1 cellular context compared by ENCODE assay signal in the genomic region with DNA sequence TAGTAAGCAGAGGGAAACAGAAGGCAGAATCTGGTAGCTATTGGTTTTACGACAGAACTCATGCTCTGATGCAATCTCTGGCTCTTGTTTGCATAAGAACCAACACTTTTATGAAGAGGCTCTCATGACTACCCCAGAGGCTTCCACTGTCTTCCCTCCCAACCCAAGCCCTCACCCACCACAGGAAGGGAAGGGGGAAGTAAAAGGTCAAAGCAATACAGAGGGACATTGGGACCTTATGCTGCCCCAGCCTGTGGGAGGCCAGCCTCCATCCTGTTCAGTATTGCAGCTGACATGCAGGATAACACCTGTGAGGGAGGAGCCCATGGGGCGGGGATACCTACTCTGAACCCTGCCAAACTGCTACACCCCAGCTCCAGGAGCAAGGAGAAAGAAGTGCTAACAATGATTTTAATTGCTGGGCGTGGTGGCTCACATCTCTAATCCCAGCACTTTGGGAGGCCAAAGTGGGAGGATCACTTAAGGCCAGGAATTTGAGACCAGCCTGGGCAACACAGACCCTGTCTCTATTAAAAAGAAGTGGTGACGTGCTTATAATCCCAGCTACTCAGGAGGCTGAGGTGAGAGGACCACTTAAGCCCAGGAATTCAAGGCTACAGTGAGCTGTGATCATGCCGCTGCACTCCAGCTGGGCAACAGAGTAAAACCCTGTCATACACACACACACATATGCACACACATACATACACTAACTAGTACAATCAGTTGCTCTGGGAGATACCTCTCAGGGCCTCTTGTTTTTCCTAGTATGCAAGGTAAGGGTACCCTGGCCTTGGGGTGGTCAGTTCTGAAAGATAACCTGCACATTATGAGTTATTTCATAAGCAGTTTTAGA.
TF ChIP-seq lines count a peak whose summit lies in the region.

No MANE protein-coding gene starts in this region.

TF ChIP-seq in HepG2, 621 proteins besides CTCF, POLR2A, EP300 and RAD21 (continued from another document and continues in another):
- TF ChIP-seq, protein P1, sequence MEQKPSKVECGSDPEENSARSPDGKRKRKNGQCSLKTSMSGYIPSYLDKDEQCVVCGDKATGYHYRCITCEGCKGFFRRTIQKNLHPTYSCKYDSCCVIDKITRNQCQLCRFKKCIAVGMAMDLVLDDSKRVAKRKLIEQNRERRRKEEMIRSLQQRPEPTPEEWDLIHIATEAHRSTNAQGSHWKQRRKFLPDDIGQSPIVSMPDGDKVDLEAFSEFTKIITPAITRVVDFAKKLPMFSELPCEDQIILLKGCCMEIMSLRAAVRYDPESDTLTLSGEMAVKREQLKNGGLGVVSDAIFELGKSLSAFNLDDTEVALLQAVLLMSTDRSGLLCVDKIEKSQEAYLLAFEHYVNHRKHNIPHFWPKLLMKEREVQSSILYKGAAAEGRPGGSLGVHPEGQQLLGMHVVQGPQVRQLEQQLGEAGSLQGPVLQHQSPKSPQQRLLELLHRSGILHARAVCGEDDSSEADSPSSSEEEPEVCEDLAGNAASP (CRISPR knock-in tag; IDR thresholded peaks at IDR 0.05; ENCODE audit: borderline replicate concordance): peak; percentile 44; the same call in 1 of the 2 replicates
- TF ChIP-seq SRY (CRISPR knock-in tag; IDR thresholded peaks at IDR 0.05) (no peak), ZNF546 (CRISPR knock-in tag; conservative IDR thresholded peaks at IDR 0.05) (no peak), MTA3 (CRISPR knock-in tag; IDR thresholded peaks at IDR 0.05) (no peak), ZNF567 (CRISPR knock-in tag; IDR thresholded peaks at IDR 0.05; ENCODE audit: borderline replicate concordance) (no peak), ZNF891 (CRISPR knock-in tag; IDR thresholded peaks at IDR 0.05) (no peak), ZNF232 (CRISPR knock-in tag; IDR thresholded peaks at IDR 0.05; ENCODE audit: borderline replicate concordance) (no peak), CBX1 (IDR thresholded peaks at IDR 0.05; ENCODE audit: low read depth) (no peak), MXD4 (CRISPR knock-in tag; IDR thresholded peaks at IDR 0.05) (no peak), RFXAP (CRISPR knock-in tag; IDR thresholded peaks at IDR 0.05; ENCODE audit: borderline replicate concordance) (no peak), ZFP37 (CRISPR knock-in tag; IDR thresholded peaks at IDR 0.05; ENCODE audit: borderline replicate concordance) (no peak), SRSF1 (optimal IDR thresholded peaks at IDR 0.05; ENCODE audit: low read depth, low read length) (no peak), ZNF235 (CRISPR knock-in tag; IDR thresholded peaks at IDR 0.05; ENCODE audit: borderline replicate concordance) (no peak), ZBTB7A (CRISPR knock-in tag; IDR thresholded peaks at IDR 0.05) (no peak), ZNF614 (CRISPR knock-in tag; IDR thresholded peaks at IDR 0.05; ENCODE audit: borderline replicate concordance) (0 out of 2 replicates have a peak, but pooled peaks have one; percentile 22), RARA (CRISPR knock-in tag; IDR thresholded peaks at IDR 0.05) (0 out of 2 replicates have a peak, but pooled peaks have one; percentile 28), REL (CRISPR knock-in tag; conservative IDR thresholded peaks at IDR 0.05) (no peak), PLRG1 (conservative IDR thresholded peaks at IDR 0.05) (no peak), NFYC (CRISPR knock-in tag; IDR thresholded peaks at IDR 0.05) (0 out of 2 replicates have a peak, but pooled peaks have one; percentile 16), ZSCAN31 (CRISPR knock-in tag; IDR thresholded peaks at IDR 0.05; ENCODE audit: low read depth) (no peak), ZNF768 (CRISPR knock-in tag; IDR thresholded peaks at IDR 0.05) (no peak), MIER3 (CRISPR knock-in tag; IDR thresholded peaks at IDR 0.05; ENCODE audit: borderline replicate concordance) (0 out of 2 replicates have a peak, but pooled peaks have one; percentile 13), MTA1 (CRISPR knock-in tag; IDR thresholded peaks at IDR 0.05; ENCODE audit: borderline replicate concordance) (no peak), SP5 (CRISPR knock-in tag; IDR thresholded peaks at IDR 0.05; ENCODE audit: borderline replicate concordance, low read depth) (no peak), ZBTB20 (CRISPR knock-in tag; IDR thresholded peaks at IDR 0.05; ENCODE audit: borderline replicate concordance, low read depth) (no peak), HDAC6 (IDR thresholded peaks at IDR 0.05; ENCODE audit: low read depth, low read length) (no peak), TOE1 (CRISPR knock-in tag; IDR thresholded peaks at IDR 0.05) (no peak), KDM2A (CRISPR knock-in tag; IDR thresholded peaks at IDR 0.05; ENCODE audit: borderline replicate concordance, low read depth) (peak; percentile 19; the same call in 1 of the 2 replicates), TBX2 (CRISPR knock-in tag; IDR thresholded peaks at IDR 0.05; ENCODE audit: borderline replicate concordance) (peak; percentile 45), KLF12 (CRISPR knock-in tag; IDR thresholded peaks at IDR 0.05; ENCODE audit: borderline replicate concordance) (no peak), CBX2 (IDR thresholded peaks at IDR 0.05; ENCODE audit: low read depth, low read length) (no peak), CBX2 (CRISPR knock-in tag; IDR thresholded peaks at IDR 0.05; ENCODE audit: low read depth) (no peak), ZSCAN22 (CRISPR knock-in tag; IDR thresholded peaks at IDR 0.05) (no peak)
- TF ChIP-seq, protein P2, sequence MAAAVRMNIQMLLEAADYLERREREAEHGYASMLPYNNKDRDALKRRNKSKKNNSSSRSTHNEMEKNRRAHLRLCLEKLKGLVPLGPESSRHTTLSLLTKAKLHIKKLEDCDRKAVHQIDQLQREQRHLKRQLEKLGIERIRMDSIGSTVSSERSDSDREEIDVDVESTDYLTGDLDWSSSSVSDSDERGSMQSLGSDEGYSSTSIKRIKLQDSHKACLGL (CRISPR knock-in tag; IDR thresholded peaks at IDR 0.05): no peak
- TF ChIP-seq, protein P3, sequence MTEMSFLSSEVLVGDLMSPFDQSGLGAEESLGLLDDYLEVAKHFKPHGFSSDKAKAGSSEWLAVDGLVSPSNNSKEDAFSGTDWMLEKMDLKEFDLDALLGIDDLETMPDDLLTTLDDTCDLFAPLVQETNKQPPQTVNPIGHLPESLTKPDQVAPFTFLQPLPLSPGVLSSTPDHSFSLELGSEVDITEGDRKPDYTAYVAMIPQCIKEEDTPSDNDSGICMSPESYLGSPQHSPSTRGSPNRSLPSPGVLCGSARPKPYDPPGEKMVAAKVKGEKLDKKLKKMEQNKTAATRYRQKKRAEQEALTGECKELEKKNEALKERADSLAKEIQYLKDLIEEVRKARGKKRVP (CRISPR knock-in tag; IDR thresholded peaks at IDR 0.05): peak in 1 of 2 experiments; percentile 96; a peak in 2 of 4 replicates
- TF ChIP-seq, protein P4, sequence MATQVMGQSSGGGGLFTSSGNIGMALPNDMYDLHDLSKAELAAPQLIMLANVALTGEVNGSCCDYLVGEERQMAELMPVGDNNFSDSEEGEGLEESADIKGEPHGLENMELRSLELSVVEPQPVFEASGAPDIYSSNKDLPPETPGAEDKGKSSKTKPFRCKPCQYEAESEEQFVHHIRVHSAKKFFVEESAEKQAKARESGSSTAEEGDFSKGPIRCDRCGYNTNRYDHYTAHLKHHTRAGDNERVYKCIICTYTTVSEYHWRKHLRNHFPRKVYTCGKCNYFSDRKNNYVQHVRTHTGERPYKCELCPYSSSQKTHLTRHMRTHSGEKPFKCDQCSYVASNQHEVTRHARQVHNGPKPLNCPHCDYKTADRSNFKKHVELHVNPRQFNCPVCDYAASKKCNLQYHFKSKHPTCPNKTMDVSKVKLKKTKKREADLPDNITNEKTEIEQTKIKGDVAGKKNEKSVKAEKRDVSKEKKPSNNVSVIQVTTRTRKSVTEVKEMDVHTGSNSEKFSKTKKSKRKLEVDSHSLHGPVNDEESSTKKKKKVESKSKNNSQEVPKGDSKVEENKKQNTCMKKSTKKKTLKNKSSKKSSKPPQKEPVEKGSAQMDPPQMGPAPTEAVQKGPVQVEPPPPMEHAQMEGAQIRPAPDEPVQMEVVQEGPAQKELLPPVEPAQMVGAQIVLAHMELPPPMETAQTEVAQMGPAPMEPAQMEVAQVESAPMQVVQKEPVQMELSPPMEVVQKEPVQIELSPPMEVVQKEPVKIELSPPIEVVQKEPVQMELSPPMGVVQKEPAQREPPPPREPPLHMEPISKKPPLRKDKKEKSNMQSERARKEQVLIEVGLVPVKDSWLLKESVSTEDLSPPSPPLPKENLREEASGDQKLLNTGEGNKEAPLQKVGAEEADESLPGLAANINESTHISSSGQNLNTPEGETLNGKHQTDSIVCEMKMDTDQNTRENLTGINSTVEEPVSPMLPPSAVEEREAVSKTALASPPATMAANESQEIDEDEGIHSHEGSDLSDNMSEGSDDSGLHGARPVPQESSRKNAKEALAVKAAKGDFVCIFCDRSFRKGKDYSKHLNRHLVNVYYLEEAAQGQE (IDR thresholded peaks at IDR 0.05; ENCODE audit: borderline replicate concordance in 1 of 2, low read depth in 1 of 2, low read length in 2 of 2): no peak
- TF ChIP-seq, protein P5, sequence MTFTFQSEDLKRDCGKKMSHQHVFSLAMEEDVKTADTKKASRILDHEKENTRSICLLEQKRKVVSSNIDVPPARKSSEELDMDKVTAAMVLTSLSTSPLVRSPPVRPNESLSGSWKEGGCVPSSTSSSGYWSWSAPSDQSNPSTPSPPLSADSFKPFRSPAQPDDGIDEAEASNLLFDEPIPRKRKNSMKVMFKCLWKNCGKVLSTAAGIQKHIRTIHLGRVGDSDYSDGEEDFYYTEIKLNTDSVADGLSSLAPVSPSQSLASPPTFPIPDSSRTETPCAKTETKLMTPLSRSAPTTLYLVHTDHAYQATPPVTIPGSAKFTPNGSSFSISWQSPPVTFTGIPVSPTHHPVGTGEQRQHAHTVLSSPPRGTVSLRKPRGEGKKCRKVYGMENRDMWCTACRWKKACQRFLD (CRISPR knock-in tag; IDR thresholded peaks at IDR 0.05; ENCODE audit: borderline replicate concordance): no peak
- TF ChIP-seq, protein P6, sequence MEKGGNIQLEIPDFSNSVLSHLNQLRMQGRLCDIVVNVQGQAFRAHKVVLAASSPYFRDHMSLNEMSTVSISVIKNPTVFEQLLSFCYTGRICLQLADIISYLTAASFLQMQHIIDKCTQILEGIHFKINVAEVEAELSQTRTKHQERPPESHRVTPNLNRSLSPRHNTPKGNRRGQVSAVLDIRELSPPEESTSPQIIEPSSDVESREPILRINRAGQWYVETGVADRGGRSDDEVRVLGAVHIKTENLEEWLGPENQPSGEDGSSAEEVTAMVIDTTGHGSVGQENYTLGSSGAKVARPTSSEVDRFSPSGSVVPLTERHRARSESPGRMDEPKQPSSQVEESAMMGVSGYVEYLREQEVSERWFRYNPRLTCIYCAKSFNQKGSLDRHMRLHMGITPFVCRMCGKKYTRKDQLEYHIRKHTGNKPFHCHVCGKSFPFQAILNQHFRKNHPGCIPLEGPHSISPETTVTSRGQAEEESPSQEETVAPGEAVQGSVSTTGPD (CRISPR knock-in tag; IDR thresholded peaks at IDR 0.05): no peak
- TF ChIP-seq, protein P7, sequence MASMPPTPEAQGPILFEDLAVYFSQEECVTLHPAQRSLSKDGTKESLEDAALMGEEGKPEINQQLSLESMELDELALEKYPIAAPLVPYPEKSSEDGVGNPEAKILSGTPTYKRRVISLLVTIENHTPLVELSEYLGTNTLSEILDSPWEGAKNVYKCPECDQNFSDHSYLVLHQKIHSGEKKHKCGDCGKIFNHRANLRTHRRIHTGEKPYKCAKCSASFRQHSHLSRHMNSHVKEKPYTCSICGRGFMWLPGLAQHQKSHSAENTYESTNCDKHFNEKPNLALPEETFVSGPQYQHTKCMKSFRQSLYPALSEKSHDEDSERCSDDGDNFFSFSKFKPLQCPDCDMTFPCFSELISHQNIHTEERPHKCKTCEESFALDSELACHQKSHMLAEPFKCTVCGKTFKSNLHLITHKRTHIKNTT (CRISPR knock-in tag; IDR thresholded peaks at IDR 0.05): no peak
- TF ChIP-seq, protein P8, sequence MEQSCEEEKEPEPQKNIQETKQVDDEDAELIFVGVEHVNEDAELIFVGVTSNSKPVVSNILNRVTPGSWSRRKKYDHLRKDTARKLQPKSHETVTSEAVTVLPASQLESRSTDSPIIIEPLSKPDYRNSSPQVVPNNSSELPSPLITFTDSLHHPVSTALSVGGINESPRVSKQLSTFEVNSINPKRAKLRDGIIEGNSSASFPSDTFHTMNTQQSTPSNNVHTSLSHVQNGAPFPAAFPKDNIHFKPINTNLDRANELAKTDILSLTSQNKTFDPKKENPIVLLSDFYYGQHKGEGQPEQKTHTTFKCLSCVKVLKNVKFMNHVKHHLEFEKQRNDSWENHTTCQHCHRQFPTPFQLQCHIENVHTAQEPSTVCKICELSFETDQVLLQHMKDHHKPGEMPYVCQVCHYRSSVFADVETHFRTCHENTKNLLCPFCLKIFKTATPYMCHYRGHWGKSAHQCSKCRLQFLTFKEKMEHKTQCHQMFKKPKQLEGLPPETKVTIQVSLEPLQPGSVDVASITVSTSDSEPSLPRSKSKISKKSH (CRISPR knock-in tag; IDR thresholded peaks at IDR 0.05; ENCODE audit: borderline replicate concordance): no peak
- TF ChIP-seq, protein P9, sequence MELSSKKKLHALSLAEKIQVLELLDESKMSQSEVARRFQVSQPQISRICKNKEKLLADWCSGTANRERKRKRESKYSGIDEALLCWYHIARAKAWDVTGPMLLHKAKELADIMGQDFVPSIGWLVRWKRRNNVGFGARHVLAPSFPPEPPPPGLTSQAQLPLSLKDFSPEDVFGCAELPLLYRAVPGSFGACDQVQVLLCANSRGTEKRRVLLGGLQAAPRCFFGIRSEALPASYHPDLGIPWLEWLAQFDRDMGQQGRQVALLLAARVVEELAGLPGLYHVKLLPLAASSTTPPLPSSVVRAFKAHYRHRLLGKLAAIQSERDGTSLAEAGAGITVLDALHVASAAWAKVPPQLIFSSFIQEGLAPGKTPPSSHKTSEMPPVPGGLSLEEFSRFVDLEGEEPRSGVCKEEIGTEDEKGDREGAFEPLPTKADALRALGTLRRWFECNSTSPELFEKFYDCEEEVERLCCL (CRISPR knock-in tag; IDR thresholded peaks at IDR 0.05; ENCODE audit: borderline replicate concordance): no peak
- TF ChIP-seq, protein P10, sequence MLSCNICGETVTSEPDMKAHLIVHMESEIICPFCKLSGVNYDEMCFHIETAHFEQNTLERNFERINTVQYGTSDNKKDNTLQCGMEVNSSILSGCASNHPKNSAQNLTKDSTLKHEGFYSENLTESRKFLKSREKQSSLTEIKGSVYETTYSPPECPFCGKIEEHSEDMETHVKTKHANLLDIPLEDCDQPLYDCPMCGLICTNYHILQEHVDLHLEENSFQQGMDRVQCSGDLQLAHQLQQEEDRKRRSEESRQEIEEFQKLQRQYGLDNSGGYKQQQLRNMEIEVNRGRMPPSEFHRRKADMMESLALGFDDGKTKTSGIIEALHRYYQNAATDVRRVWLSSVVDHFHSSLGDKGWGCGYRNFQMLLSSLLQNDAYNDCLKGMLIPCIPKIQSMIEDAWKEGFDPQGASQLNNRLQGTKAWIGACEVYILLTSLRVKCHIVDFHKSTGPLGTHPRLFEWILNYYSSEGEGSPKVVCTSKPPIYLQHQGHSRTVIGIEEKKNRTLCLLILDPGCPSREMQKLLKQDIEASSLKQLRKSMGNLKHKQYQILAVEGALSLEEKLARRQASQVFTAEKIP (CRISPR knock-in tag; IDR thresholded peaks at IDR 0.05; ENCODE audit: borderline replicate concordance): no peak
